Comparison of ENCODE assay signal across 3 cellular contexts in the genomic region with DNA sequence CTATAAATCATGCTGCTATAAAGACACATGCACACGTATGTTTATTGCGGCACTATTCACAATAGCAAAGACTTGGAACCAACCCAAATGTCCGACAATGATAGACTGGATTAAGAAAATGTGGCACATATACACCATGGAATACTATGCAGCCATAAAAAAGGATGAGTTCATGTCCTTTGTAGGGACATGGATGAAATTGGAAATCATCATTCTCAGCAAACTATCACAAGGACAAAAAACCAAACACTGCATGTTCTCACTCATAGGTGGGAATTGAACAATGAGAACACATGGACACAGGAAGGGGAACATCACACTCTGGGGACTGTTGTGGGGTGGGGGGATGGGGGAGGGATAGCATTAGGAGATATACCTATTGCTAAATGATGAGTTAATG.
A peak's percentile ranks its signal among the peaks of the same experiment; 100 is the strongest.
ATAC-seq and TF ChIP-seq lines count a peak whose summit lies in the region.
"Not testable (repeated sequence)": the region's sequence is repeated elsewhere in the genome, so short reads cannot be mapped to it uniquely, and the experiment has no call there.

No MANE protein-coding gene starts in this region.

- H3K27me3 Mint-ChIP-seq in stimulated activated memory B cell treated with anti-CD40 and anti-IgM and Interleukin-4, amounts not matched to agents 10 μg/mL and 1 μg/mL and 100 μg/mL, for 72 hours: not testable (repeated sequence)

- not testable (repeated sequence) for H3K4me3 Mint-ChIP-seq in stimulated activated memory B cell treated with anti-CD40 and anti-IgM and Interleukin-4, amounts not matched to agents 10 μg/mL and 1 μg/mL and 100 μg/mL, for 72 hours

- H3K4me1 Mint-ChIP-seq in stimulated activated memory B cell treated with anti-CD40 and anti-IgM and Interleukin-4, amounts not matched to agents 10 μg/mL and 1 μg/mL and 100 μg/mL, for 72 hours: peaks cover 41% of the 10 kb centered on the region

- H3K4me3 ChIP-seq in HEK293 (ENCODE audit: low read depth, low read length): not testable (repeated sequence)

- H3K9me3 Mint-ChIP-seq in stimulated activated memory B cell treated with anti-CD40 and anti-IgM and Interleukin-4, amounts not matched to agents 10 μg/mL and 1 μg/mL and 100 μg/mL, for 72 hours: not testable (repeated sequence)

- H3K4me1 ChIP-seq in HEK293 (ENCODE audit: control insufficient read depth, insufficient read depth, low read length): peaks cover 10% of the 10 kb centered on the region; the same call in 1 of the 2 replicates

- CTCF ChIA-PET in HEK293 (lab: Yijun Ruan, JAX): not testable (repeated sequence)

- H3K27ac Mint-ChIP-seq in stimulated activated memory B cell treated with anti-CD40 and anti-IgM and Interleukin-4, amounts not matched to agents 10 μg/mL and 1 μg/mL and 100 μg/mL, for 72 hours: peak overlapping the region; percentile 86

- H3K27ac ChIP-seq in HEK293 (ENCODE audit: extremely low read depth, low read depth, low read length): not testable (repeated sequence)
- H3K27ac ChIP-seq in VCaP: peak overlapping the region; percentile 63; the same call in 1 of the 2 replicates

- not testable (repeated sequence) for TF ChIP-seq CTCF in HEK293 (tag by site-specific recombination; IDR thresholded peaks at IDR 0.05); VCaP (conservative IDR thresholded peaks at IDR 0.05)

- H3K36me3 ChIP-seq in HEK293 (ENCODE audit: control insufficient read depth in 2 of 2, insufficient read depth in 1 of 2, low read length in 2 of 2): not testable (repeated sequence)

- POLR2A ChIA-PET in HEK293 (lab: Yijun Ruan, JAX): not testable (repeated sequence)

- peaks cover 32% of the 10 kb centered on the region for H3K36me3 Mint-ChIP-seq in stimulated activated memory B cell treated with anti-CD40 and anti-IgM and Interleukin-4, amounts not matched to agents 10 μg/mL and 1 μg/mL and 100 μg/mL, for 72 hours

- not testable (repeated sequence) for H3K9me3 ChIP-seq in HEK293 (ENCODE audit: control insufficient read depth, insufficient read depth, low read depth, low read length)

- not testable (repeated sequence) for ATAC-seq in stimulated activated memory B cell treated with anti-CD40 and anti-IgM and Interleukin-4, amounts not matched to agents 10 μg/mL and 1 μg/mL and 100 μg/mL, for 72 hours

TF ChIP-seq in HEK293, 187 proteins besides CTCF, POLR2A, EP300 and RAD21:
- peak; percentile 92 for TF ChIP-seq ZNF146 (tag by site-specific recombination; IDR thresholded peaks at IDR 0.05)
- TF ChIP-seq, protein P1, sequence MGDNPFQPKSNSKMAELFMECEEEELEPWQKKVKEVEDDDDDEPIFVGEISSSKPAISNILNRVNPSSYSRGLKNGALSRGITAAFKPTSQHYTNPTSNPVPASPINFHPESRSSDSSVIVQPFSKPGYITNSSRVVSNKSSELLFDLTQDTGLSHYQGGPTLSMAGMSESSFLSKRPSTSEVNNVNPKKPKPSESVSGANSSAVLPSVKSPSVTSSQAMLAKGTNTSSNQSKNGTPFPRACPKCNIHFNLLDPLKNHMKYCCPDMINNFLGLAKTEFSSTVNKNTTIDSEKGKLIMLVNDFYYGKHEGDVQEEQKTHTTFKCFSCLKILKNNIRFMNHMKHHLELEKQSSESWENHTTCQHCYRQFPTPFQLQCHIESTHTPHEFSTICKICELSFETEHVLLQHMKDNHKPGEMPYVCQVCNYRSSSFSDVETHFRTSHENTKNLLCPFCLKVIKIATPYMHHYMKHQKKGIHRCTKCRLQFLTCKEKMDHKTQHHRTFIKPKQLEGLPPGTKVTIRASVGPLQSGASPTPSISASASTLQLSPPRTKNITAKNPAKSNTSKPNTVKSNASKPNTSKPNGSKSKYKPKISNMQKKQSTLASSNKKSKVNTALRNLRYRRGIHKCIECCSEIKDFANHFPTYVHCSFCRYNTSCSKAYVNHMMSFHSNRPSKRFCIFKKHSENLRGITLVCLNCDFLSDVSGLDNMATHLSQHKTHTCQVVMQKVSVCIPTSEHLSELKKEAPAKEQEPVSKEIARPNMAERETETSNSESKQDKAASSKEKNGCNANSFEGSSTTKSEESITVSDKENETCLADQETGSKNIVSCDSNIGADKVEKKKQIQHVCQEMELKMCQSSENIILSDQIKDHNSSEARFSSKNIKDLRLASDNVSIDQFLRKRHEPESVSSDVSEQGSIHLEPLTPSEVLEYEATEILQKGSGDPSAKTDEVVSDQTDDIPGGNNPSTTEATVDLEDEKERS (tag by site-specific recombination; IDR thresholded peaks at IDR 0.05): 0 out of 2 replicates have a peak, but pooled peaks have one; percentile 18
- TF ChIP-seq, protein P2, sequence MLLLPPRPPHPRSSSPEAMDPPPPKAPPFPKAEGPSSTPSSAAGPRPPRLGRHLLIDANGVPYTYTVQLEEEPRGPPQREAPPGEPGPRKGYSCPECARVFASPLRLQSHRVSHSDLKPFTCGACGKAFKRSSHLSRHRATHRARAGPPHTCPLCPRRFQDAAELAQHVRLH (tag by site-specific recombination; IDR thresholded peaks at IDR 0.05): peak; percentile 70; the same call in 1 of the 2 replicates
